In genomic region chr1:236604218-236605029, GRCh38 we compare ENCODE assay signal across 8 cellular contexts. TPM values are rescaled to one million over a fixed set of nuclear protein-coding genes. Genes with fewer than 3 reads are reported as not detected.
DNase-seq lines count a peak whose midpoint lies in the region; ATAC-seq and TF ChIP-seq lines count a peak whose summit lies in the region.

Gene HEATR1 (minus strand): TSS chr1:236604516. CDS start chr1:236604095, 421 bp downstream.

- DNase-seq in AG04449 (ENCODE audit: low read depth, low spot score) (peak; percentile 82), NCI-H2227 treated with DMSO at 0.1 percent for 48 hours (lab: John Stamatoyannopoulos, UW) (peak; percentile 93), cardiac fibroblast (ENCODE audit: low read depth in 2 of 2) (peak; percentile 97 to 98), iPS-NIHi7 (ENCODE audit: extremely low spot score) (peak; percentile 94), smooth muscle cell (lab: John Stamatoyannopoulos, UW; ENCODE audit: unreplicated experiment) (peak; percentile 59)

- ATAC-seq in GM18907 (IDR thresholded peaks at IDR 0.05; ENCODE audit: unreplicated experiment) (peak; percentile 98), HG03159 (IDR thresholded peaks at IDR 0.05; ENCODE audit: unreplicated experiment) (peak; percentile 84)

- H3F3A ChIP-seq in smooth muscle cell (ENCODE audit: low read depth) = peaks cover 3% of the 10 kb centered on the region

- H3K36me3 ChIP-seq in smooth muscle cell (ENCODE audit: low read depth) = no peaks in the 10 kb centered on the region

- POLR2A ChIA-PET in AG04449 (lab: Yijun Ruan, JAX) = interaction anchor here (0.6 to 1.6 kb wide), 2 partner anchors 87 to 190 kb away, joined by 3 to 8 read pairs; partner anchors contain the start of gene MTR

- H3K4me2 ChIP-seq in smooth muscle cell = peak within 1 kb of the TSS; percentile 95

- peak within 1 kb of the TSS; percentile 68 for H3K9ac ChIP-seq in smooth muscle cell (ENCODE audit: low read depth)

- peak within 1 kb of the TSS; percentile 70 for H3K27ac ChIP-seq in smooth muscle cell (ENCODE audit: low read depth)

- CTCF ChIA-PET in AG04449 (lab: Yijun Ruan, JAX) = interaction anchor here (0.5 to 2.6 kb wide), 5 partner anchors 264 to 958 kb away, joined by 3 to 9 read pairs (median 6); no protein-coding TSS in a partner anchor

- H4K20me1 ChIP-seq in smooth muscle cell (ENCODE audit: low read depth) = peaks cover 10% of the 10 kb centered on the region

- H3K9me3 ChIP-seq in smooth muscle cell (replicated peaks; ENCODE audit: low read depth) = no peaks in the 10 kb centered on the region

- TF ChIP-seq CTCF in AG04449 (IDR thresholded peaks at IDR 0.05; ENCODE audit: insufficient read depth, low read length, missing control alignments) (no peak), WI38 (IDR thresholded peaks at IDR 0.05; ENCODE audit: low read depth, low read length) (no peak), cardiac fibroblast (IDR thresholded peaks at IDR 0.05; ENCODE audit: low read depth, low read length) (no peak), smooth muscle cell (IDR thresholded peaks at IDR 0.05; ENCODE audit: borderline replicate concordance, insufficient read depth, poor library complexity, severe bottlenecking) (no peak)

- 2% methylated on average over 48 of the region's 48 CpGs for whole genome bisulfite sequencing in smooth muscle cell (ENCODE audit: low lambda C conversion rate)

- H3K79me2 ChIP-seq in smooth muscle cell (ENCODE audit: low read depth) = peaks cover 15% of the 10 kb centered on the region

- H3K4me3 ChIP-seq in AG04449 (ENCODE audit: low read depth, low read length) = peak within 1 kb of the TSS; percentile 95
- H3K4me3 ChIP-seq in WI38 (ENCODE audit: low read depth, low read length) = peak within 1 kb of the TSS; percentile 94
- H3K4me3 ChIP-seq in cardiac fibroblast (replicated peaks in 1 of 2; ENCODE audit: low read depth in 2 of 2, low read length in 2 of 2) = peak within 1 kb of the TSS; percentile 77 to 83
- H3K4me3 ChIP-seq in smooth muscle cell = peak within 1 kb of the TSS; percentile 76

- H2AFZ ChIP-seq in smooth muscle cell (ENCODE audit: low read depth) = peak within 1 kb of the TSS; percentile 99

- peaks cover 10% of the 10 kb centered on the region for H3K4me1 ChIP-seq in smooth muscle cell (ENCODE audit: low read depth)

- H3K27me3 ChIP-seq in smooth muscle cell (ENCODE audit: low read depth) = no peaks in the 10 kb centered on the region

RNA-seq across cellular contexts. Expression of gene HEATR1, which starts in this region (rescaled TPM):
- 25.3 and 29.0 TPM in 2 replicates for total RNA-seq in smooth muscle cell
- polyA plus RNA-seq in smooth muscle cell = 6.9 and 7.4 TPM in 2 replicates

Comparison
In these comparisons a context has a peak if more than half of its experiments do, and no peak if none do; other contexts are left out.
1. Peak in every context shown above with its lines: DNase-seq, ATAC-seq, H3K4me3 ChIP-seq and H3K27ac ChIP-seq.